ENCODE assay signal across 29 cellular contexts in genomic region chr3:150324825-150325224, GRCh38.
A peak's percentile ranks its signal among the peaks of the same experiment; 100 is the strongest.
DNase-seq lines count a peak whose midpoint lies in the region; ATAC-seq, FAIRE-seq and TF ChIP-seq lines count a peak whose summit lies in the region.
"Had no signal": no experiment of that assay in that cellular context is flagged by ENCODE, and none has a peak within 500 bp of the region (broad histone marks: within the 10 kb centered on the region; RNA-seq: fewer than 3 reads in every experiment).

No MANE protein-coding gene starts in this region.

- FAIRE-seq in K562 (lab: Jason Lieb, UNC) = no peak
- FAIRE-seq: frontal cortex, pancreas had no signal

- H3K27me3 Mint-ChIP-seq in GM23338 (ENCODE audit: insufficient read depth, low read depth, poor library complexity) (no peaks in the 10 kb centered on the region), neural crest cell (ENCODE audit: low read depth) (no peaks in the 10 kb centered on the region)

- H2AFZ ChIP-seq in GM23338 = peak overlapping the region; percentile 75
- H2AFZ ChIP-seq in K562 (ENCODE audit: low read depth, low read length) = no peak overlapping the region

- H3K4me3 Mint-ChIP-seq in GM23338 (no peak overlapping the region), neural crest cell (no peak overlapping the region)
- H3K4me3 Mint-ChIP-seq: activated B cell treated with CpG ODN at 0.5 μM for 24 hours; activated CD4-positive, alpha-beta memory T cell treated with anti-CD3 and anti-CD28 coated beads, Interleukin-2, amount 10 ng/mL, durations not matched to agents 7 days and 5 days; brain; H9; immature natural killer cell; natural killer cell; stimulated activated memory B cell treated with anti-CD40 and anti-IgM and Interleukin-4, amounts not matched to agents 10 μg/mL and 1 μg/mL and 100 μg/mL, for 72 hours had no signal

- H3K4me1 ChIP-seq in GM23338 (ENCODE audit: insufficient read depth) (no peaks in the 10 kb centered on the region), K562 (replicated peaks in 1 of 2; ENCODE audit: control insufficient read depth in 2 of 2, insufficient read depth in 2 of 2, low read length in 2 of 2) (no peaks in the 10 kb centered on the region)
- H3K4me1 ChIP-seq: esophagus muscularis mucosa, pancreas, right atrium auricular region, testis had no signal

- WGBS in K562 (ENCODE audit: insufficient coverage, low coverage, missing lambda C conversion rate) = 3% methylated on average over 3 of the region's 3 CpGs

- intact Hi-C loops in K562 (cut with micrococcal nuclease) = no loop called here

- no peak overlapping the region for H3K27ac ChIP-seq in GM23338 (ENCODE audit: low read depth)
- no peak overlapping the region for H3K27ac ChIP-seq in K562 (ENCODE audit: extremely low read depth, low read depth, low read length)
- H3K27ac ChIP-seq: C4-2B, esophagus muscularis mucosa, left ventricle myocardium inferior, pancreas, right atrium auricular region, testis had no signal

- TF ChIP-seq RAD21 in K562 (CRISPR knock-in tag; conservative IDR thresholded peaks at IDR 0.05 in 1 of 2, IDR thresholded peaks at IDR 0.05 in 1 of 2) = no peak

- CTCF ChIA-PET in K562 (lab: Yijun Ruan, JAX; ENCODE audit: low intra/inter-chr PET ratio) = no interaction called here

- 0 out of 2 replicates have a peak, but pooled peaks cover 1% of the 10 kb centered on the region for H3K9me3 ChIP-seq in K562 (replicated peaks; ENCODE audit: control insufficient read depth, insufficient read depth, low read depth, low read length)
- H3K9me3 ChIP-seq: esophagus muscularis mucosa, left ventricle myocardium inferior, pancreas, right atrium auricular region, testis had no signal

- H3K79me2 ChIP-seq in GM23338 (replicated peaks; ENCODE audit: insufficient read depth) = no peaks in the 10 kb centered on the region
- H3K79me2 ChIP-seq in K562 (ENCODE audit: control insufficient read depth, insufficient read depth, low read length) = no peaks in the 10 kb centered on the region

- H3F3A ChIP-seq in GM23338 (replicated peaks; ENCODE audit: low read depth) = no peaks in the 10 kb centered on the region

- no peak for TF ChIP-seq EP300 in K562 (IDR thresholded peaks at IDR 0.05; ENCODE audit: low read length)

- H3K4me2 ChIP-seq in GM23338 = no peak overlapping the region
- H3K4me2 ChIP-seq in K562 (ENCODE audit: insufficient read depth, low read length) = no peak overlapping the region

- H3K4me3 ChIP-seq in GM23338 (no peak overlapping the region), K562 (no peak overlapping the region)
- H3K4me3 ChIP-seq: esophagus muscularis mucosa, left ventricle myocardium inferior, pancreas, right atrium auricular region, testis had no signal

- H3K9ac ChIP-seq in K562 (ENCODE audit: insufficient read depth in 1 of 2, low read depth in 2 of 2, low read length in 2 of 2) = no peak overlapping the region

- TF ChIP-seq CTCF in GM23338 (conservative IDR thresholded peaks at IDR 0.05; ENCODE audit: low read depth in 2 of 2) = no peak
- TF ChIP-seq CTCF in K562 (IDR thresholded peaks at IDR 0.05 in 2 of 3, conservative IDR thresholded peaks at IDR 0.05 in 1 of 3; ENCODE audit: insufficient read depth in 2 of 3, low read depth in 1 of 3, low read length in 3 of 3) = no peak
- TF ChIP-seq CTCF in neural crest cell (conservative IDR thresholded peaks at IDR 0.05) = no peak

- H3K36me3 ChIP-seq in GM23338 (ENCODE audit: insufficient read depth) (no peaks in the 10 kb centered on the region), K562 (ENCODE audit: control insufficient read depth, insufficient read depth, low read length) (no peaks in the 10 kb centered on the region)
- H3K36me3 ChIP-seq: esophagus muscularis mucosa, left ventricle myocardium inferior, pancreas, right atrium auricular region had no signal

- H3K9me3 Mint-ChIP-seq in GM23338 (peaks cover 8% of the 10 kb centered on the region), neural crest cell (peaks cover 2% of the 10 kb centered on the region)
- H3K9me3 Mint-ChIP-seq: activated B cell treated with CpG ODN at 0.5 μM for 24 hours; activated CD4-positive, alpha-beta memory T cell treated with anti-CD3 and anti-CD28 coated beads, Interleukin-2, amount 10 ng/mL, durations not matched to agents 7 days and 5 days; natural killer cell; stimulated activated memory B cell treated with anti-CD40 and anti-IgM and Interleukin-4, amounts not matched to agents 10 μg/mL and 1 μg/mL and 100 μg/mL, for 72 hours had no signal

- H3K27ac Mint-ChIP-seq in GM23338 (no peak overlapping the region), neural crest cell (ENCODE audit: unreplicated experiment) (peak overlapping the region; percentile 9)
- H3K27ac Mint-ChIP-seq: activated B cell treated with CpG ODN at 0.5 μM for 24 hours; activated CD4-positive, alpha-beta memory T cell treated with anti-CD3 and anti-CD28 coated beads, Interleukin-2, amount 10 ng/mL, durations not matched to agents 7 days and 5 days; H9; immature natural killer cell; natural killer cell; stimulated activated memory B cell treated with anti-CD40 and anti-IgM and Interleukin-4, amounts not matched to agents 10 μg/mL and 1 μg/mL and 100 μg/mL, for 72 hours had no signal

- no TSS peak for BruUV-seq in K562 (replicated peaks; lab: Mats Ljungman, UMichigan)

- POLR2A ChIA-PET in K562 (lab: Yijun Ruan, JAX) = interaction anchor here (0.8 to 1.1 kb wide), 2 partner anchors 35 to 84 kb away, joined by 3 read pairs; no protein-coding TSS in a partner anchor

- H3K4me1 Mint-ChIP-seq in GM23338 (peaks cover 7% of the 10 kb centered on the region), neural crest cell (peaks cover 9% of the 10 kb centered on the region)
- H3K4me1 Mint-ChIP-seq: activated CD4-positive, alpha-beta memory T cell treated with anti-CD3 and anti-CD28 coated beads, Interleukin-2, amount 10 ng/mL, durations not matched to agents 7 days and 5 days; immature natural killer cell; natural killer cell had no signal

- H4K20me1 ChIP-seq in GM23338 (replicated peaks; ENCODE audit: insufficient read depth) = no peaks in the 10 kb centered on the region
- no peaks in the 10 kb centered on the region for H4K20me1 ChIP-seq in K562 (replicated peaks; ENCODE audit: control insufficient read depth, insufficient read depth, low read length)

- H3K9me1 ChIP-seq in K562 (ENCODE audit: control insufficient read depth, insufficient read depth, low read length) = no peaks in the 10 kb centered on the region

- 0 out of 2 replicates have a peak, but pooled peaks cover 4% of the 10 kb centered on the region for H3K9me2 ChIP-seq in GM23338 (ENCODE audit: insufficient read depth)

- H3K27me3 ChIP-seq in GM23338 (ENCODE audit: insufficient read depth) (no peaks in the 10 kb centered on the region), K562 (ENCODE audit: control insufficient read depth in 2 of 2, insufficient read depth in 2 of 2, low read length in 2 of 2) (peaks cover 0 to 11% of the 10 kb centered on the region in 2 experiments; a peak in 3 of 5 replicates)
- H3K27me3 ChIP-seq: esophagus muscularis mucosa, pancreas, right atrium auricular region, testis had no signal

- H3K36me3 Mint-ChIP-seq in GM23338 (ENCODE audit: low read depth) = peaks cover 3% of the 10 kb centered on the region; the same call in 1 of the 3 replicates
- H3K36me3 Mint-ChIP-seq in neural crest cell (ENCODE audit: low read depth) = no peaks in the 10 kb centered on the region
- H3K36me3 Mint-ChIP-seq: brain; natural killer cell; stimulated activated memory B cell treated with anti-CD40 and anti-IgM and Interleukin-4, amounts not matched to agents 10 μg/mL and 1 μg/mL and 100 μg/mL, for 72 hours had no signal

- DNase-seq in GM23338 (ENCODE audit: low spot score) (no peak), NCI-H69 (lab: John Stamatoyannopoulos, UW) (peak; percentile 40), K562 (ENCODE audit: extremely low read depth in 1 of 4, low spot score in 3 of 4) (peak in 1 of 4 experiments; percentile 14), neural crest cell (ENCODE audit: low read depth, low spot score) (no peak), NCI-H1436 (lab: John Stamatoyannopoulos, UW) (no peak), NCI-H345 (lab: John Stamatoyannopoulos, UW) (no peak)
- DNase-seq: activated B cell treated with CpG ODN at 0.5 μM for 24 hours; activated CD4-positive, alpha-beta memory T cell treated with anti-CD3 and anti-CD28 coated beads, Interleukin-2, amount 10 ng/mL, durations not matched to agents 7 days and 5 days; activated effector memory CD4-positive, alpha-beta T cell treated with anti-CD3 and anti-CD28 coated beads, Interleukin-2, amount 50 U/mL, for 16 hours; effector CD4-positive, alpha-beta T cell; H9; immature natural killer cell; Kasumi-1; left ventricle myocardium inferior; MV-4-11; natural killer cell; NCI-H2029; NCI-H446; pancreas; stimulated activated CD4-positive, alpha-beta T cell treated with anti-CD3 and anti-CD28 coated beads, Interleukin-4, amount 100 ng/mL, for 1 hour; testis had no signal

- TF ChIP-seq POLR2A in K562 (conservative IDR thresholded peaks at IDR 0.05) = no peak

- ATAC-seq in GM23338 (no peak), K562 (no peak), HG03439 (IDR thresholded peaks at IDR 0.05; ENCODE audit: unreplicated experiment) (no peak)
- ATAC-seq: natural killer cell; pancreas; SK-N-SH treated with all-trans-retinoic acid at 6 μM for 48 hours; stimulated activated memory B cell treated with anti-CD40 and anti-IgM and Interleukin-4, amounts not matched to agents 10 μg/mL and 1 μg/mL and 100 μg/mL, for 72 hours had no signal

- in situ Hi-C loops in K562 (cut with MboI) = no loop called here

TF ChIP-seq in GM23338, 12 proteins besides CTCF, POLR2A, EP300 and RAD21:
- TF ChIP-seq NANOG (IDR thresholded peaks at IDR 0.05; ENCODE audit: borderline replicate concordance) (no peak), STAT1 (IDR thresholded peaks at IDR 0.05; ENCODE audit: unreplicated experiment) (no peak), POLR2AphosphoS5 (IDR thresholded peaks at IDR 0.05; ENCODE audit: low read depth) (no peak), ZNF114 (CRISPR knock-in tag; IDR thresholded peaks at IDR 0.05) (no peak)

TF ChIP-seq in K562, 482 proteins besides CTCF, POLR2A, EP300 and RAD21 (continues in another document):
- TF ChIP-seq ZNF253 (CRISPR knock-in tag; conservative IDR thresholded peaks at IDR 0.05) (no peak), TAL1 (IDR thresholded peaks at IDR 0.05) (peak; percentile 29; the same call in 1 of the 2 replicates), HMBOX1 (IDR thresholded peaks at IDR 0.05) (peak; percentile 83), SOX6 (IDR thresholded peaks at IDR 0.05) (peak; percentile 67; the same call in 1 of the 2 replicates), SIN3B (IDR thresholded peaks at IDR 0.05; ENCODE audit: low read depth) (no peak), ARID1B (IDR thresholded peaks at IDR 0.05) (peak; percentile 34; the same call in 1 of the 2 replicates)
